Comparison of ENCODE assay signal across 11 cellular contexts in the genomic region with DNA sequence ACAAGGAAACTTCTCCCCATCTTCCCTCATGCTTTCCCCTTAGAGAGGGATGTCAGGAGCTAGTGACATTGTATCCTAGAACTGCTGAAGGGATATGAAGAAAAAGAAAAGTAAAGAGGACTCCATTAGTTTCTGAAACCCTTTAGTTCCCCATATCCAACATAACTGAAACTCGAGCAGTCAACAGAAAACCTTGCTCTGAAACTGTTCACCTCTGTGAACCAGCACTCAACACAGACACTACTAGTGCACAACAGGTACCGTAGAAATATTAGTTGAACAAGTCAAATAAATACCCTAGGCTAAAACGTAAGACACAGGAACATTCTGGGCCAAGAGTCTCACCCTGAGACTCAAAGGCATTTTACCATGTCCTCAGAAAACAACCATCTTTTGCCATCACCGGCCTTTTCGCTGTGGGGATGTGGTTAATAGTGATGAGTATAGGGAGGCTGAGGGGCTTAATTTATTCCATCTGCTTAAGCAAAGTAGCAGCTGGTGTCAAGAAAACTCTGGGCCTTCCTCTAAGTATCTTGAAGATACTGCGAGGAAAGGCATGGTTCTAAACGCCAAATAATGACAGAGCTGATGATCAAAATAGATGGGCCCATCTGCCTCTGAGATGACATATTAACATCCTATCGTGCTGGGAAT.
DNase-seq lines count a peak whose midpoint lies in the region; ATAC-seq, FAIRE-seq and TF ChIP-seq lines count a peak whose summit lies in the region.
"Had no signal": no experiment of that assay in that cellular context is flagged by ENCODE, and none has a peak within 500 bp of the region (broad histone marks: within the 10 kb centered on the region; RNA-seq: fewer than 3 reads in every experiment).

No MANE protein-coding gene starts in this region.

- SMC1A ChIA-PET in GM12878 (lab: Charles Lee; ENCODE audit: uncharacterized antibody, unreplicated experiment) = no interaction called here

- WGBS in GM12878 (ENCODE audit: insufficient coverage, insufficient replicate concordance, low lambda C conversion rate, missing lambda C conversion rate) = 7% methylated on average over 8 of the region's 8 CpGs
- WGBS in endodermal cell (ENCODE audit: insufficient coverage in 1 of 2, insufficient read length in 1 of 2), 2 experiments = 94 to 97% methylated on average over 6 to 8 of the region's 8 CpGs

- no peak for TF ChIP-seq POLR2A in GM12878 (IDR thresholded peaks at IDR 0.05; ENCODE audit: low read depth, low read length)

- H3K4me1 Mint-ChIP-seq in endodermal cell = no peaks in the 10 kb centered on the region

- H3K79me2 ChIP-seq in GM12878 (ENCODE audit: control insufficient read depth, insufficient read depth, low read length) = no peaks in the 10 kb centered on the region

- no peaks in the 10 kb centered on the region for H3K27me3 Mint-ChIP-seq in endodermal cell (ENCODE audit: insufficient read depth)
- H3K27me3 Mint-ChIP-seq: activated CD8-positive, alpha-beta T cell treated with anti-CD3 and anti-CD28 coated beads for 36 hours had no signal

- TF ChIP-seq EP300 in GM12878 (IDR thresholded peaks at IDR 0.05; ENCODE audit: borderline replicate concordance in 1 of 2, control insufficient read depth in 1 of 2, low read depth in 2 of 2, low read length in 2 of 2) = no peak

- H3K4me1 ChIP-seq in GM12878 (ENCODE audit: control insufficient read depth, insufficient read depth, low read length) (peaks cover 24% of the 10 kb centered on the region), endodermal cell (ENCODE audit: control insufficient read depth, insufficient read depth, low read length) (no peaks in the 10 kb centered on the region)

- peak overlapping the region; percentile 36 for H3K4me2 ChIP-seq in GM12878 (ENCODE audit: control insufficient read depth, insufficient read depth)

- no peak overlapping the region for H3K9ac ChIP-seq in GM12878 (ENCODE audit: control insufficient read depth, insufficient read depth, low read length)
- H3K9ac ChIP-seq in endodermal cell (ENCODE audit: extremely low read depth, low read length, poor library complexity, severe bottlenecking) = no peak overlapping the region

- H2AFZ ChIP-seq in GM12878 (ENCODE audit: control insufficient read depth, low read depth, low read length) = no peak overlapping the region

- H3K27me3 ChIP-seq in GM12878 (replicated peaks in 1 of 2; ENCODE audit: control insufficient read depth in 2 of 2, insufficient read depth in 2 of 2, low read length in 1 of 2) (no peaks in the 10 kb centered on the region; a peak in 1 of 4 replicates), endodermal cell (ENCODE audit: control insufficient read depth, insufficient read depth, low read length, poor library complexity, severe bottlenecking) (no peaks in the 10 kb centered on the region)

- TF ChIP-seq RAD21 in GM12878 (IDR thresholded peaks at IDR 0.05; ENCODE audit: insufficient read depth, low read depth, low read length) = no peak

- H4K20me1 ChIP-seq in GM12878 (ENCODE audit: control insufficient read depth, insufficient read depth) = no peaks in the 10 kb centered on the region

- FAIRE-seq in GM12878 (lab: Jason Lieb, UNC) = peak; percentile 68

- peak; percentile 92 for ATAC-seq in GM18907 (IDR thresholded peaks at IDR 0.05; ENCODE audit: unreplicated experiment)
- ATAC-seq in GM21576 (IDR thresholded peaks at IDR 0.05; ENCODE audit: unreplicated experiment) = peak; percentile 93
- ATAC-seq in HG03135 (IDR thresholded peaks at IDR 0.05; ENCODE audit: unreplicated experiment) = peak; percentile 90
- ATAC-seq in GM12878 = peak; percentile 64
- ATAC-seq: activated CD8-positive, alpha-beta T cell treated with anti-CD3 and anti-CD28 coated beads for 36 hours had no signal

- CTCF ChIA-PET in GM12878 (lab: Yijun Ruan, JAX) = interaction anchor here (0.9 kb wide), 1 partner anchor 28 kb away, joined by 4 read pairs; no protein-coding TSS in a partner anchor

- H3K9me3 ChIP-seq in GM12878 (replicated peaks; ENCODE audit: control insufficient read depth, insufficient read depth, low read length) = no peaks in the 10 kb centered on the region
- H3K9me3 ChIP-seq in endodermal cell (ENCODE audit: control insufficient read depth, low read length) = no peaks in the 10 kb centered on the region

- RAD21 ChIA-PET in GM12878 (lab: Charles Lee; ENCODE audit: unreplicated experiment) = no interaction called here

- H3K4me3 Mint-ChIP-seq in endodermal cell = no peak overlapping the region
- H3K4me3 Mint-ChIP-seq: activated CD8-positive, alpha-beta T cell treated with anti-CD3 and anti-CD28 coated beads for 36 hours had no signal

- H3K27ac ChIP-seq in GM12878 (ENCODE audit: control insufficient read depth, insufficient read depth) = no peak overlapping the region
- no peak overlapping the region for H3K27ac ChIP-seq in endodermal cell (ENCODE audit: low read depth, low read length)

- H3K36me3 ChIP-seq in GM12878 (ENCODE audit: control insufficient read depth in 2 of 2, insufficient read depth in 2 of 2, low read length in 1 of 2) (no peaks in the 10 kb centered on the region), endodermal cell (ENCODE audit: control insufficient read depth, insufficient read depth, low read length) (no peaks in the 10 kb centered on the region)

- H3K27ac Mint-ChIP-seq in endodermal cell = no peak overlapping the region

- POLR2A ChIA-PET in GM12878 (lab: Charles Lee) = no interaction called here

- no peaks in the 10 kb centered on the region for H3K36me3 Mint-ChIP-seq in endodermal cell (ENCODE audit: low read depth)

- intact Hi-C loops in GM12878 (cut with micrococcal nuclease; ENCODE audit: unreplicated experiment) = no loop called here

- no peaks in the 10 kb centered on the region for H3K9me3 Mint-ChIP-seq in endodermal cell
- H3K9me3 Mint-ChIP-seq: activated CD8-positive, alpha-beta T cell treated with anti-CD3 and anti-CD28 coated beads for 36 hours had no signal

- no TSS peak for BruUV-seq in GM12878 (replicated peaks; lab: Mats Ljungman, UMichigan)

- in situ Hi-C loops in GM12878 (cut with MboI) = no loop called here

- DNase-seq in GM12878 (ENCODE audit: low read depth, low spot score) = peak; percentile 9
- DNase-seq in stimulated activated naive CD4-positive, alpha-beta T cell (lab: John Stamatoyannopoulos, UW) = no peak
- DNase-seq in endodermal cell = no peak
- DNase-seq in AG08395 (ENCODE audit: low spot score) = no peak
- DNase-seq in iPS-NIHi11 (ENCODE audit: low spot score) = no peak
- DNase-seq: activated CD8-positive, alpha-beta T cell treated with anti-CD3 and anti-CD28 coated beads for 36 hours; amygdala; GOT3 had no signal

- H3K4me3 ChIP-seq in GM12878 (no peak overlapping the region), endodermal cell (ENCODE audit: low read length) (no peak overlapping the region)

- TF ChIP-seq CTCF in GM12878 (IDR thresholded peaks at IDR 0.05 in 2 of 3, conservative IDR thresholded peaks at IDR 0.05 in 1 of 3; ENCODE audit: control insufficient read depth in 2 of 3, extremely low read depth in 1 of 3, insufficient read depth in 1 of 3, low read depth in 3 of 3, low read length in 3 of 3) (no peak), endodermal cell (conservative IDR thresholded peaks at IDR 0.05) (no peak)

TF ChIP-seq in GM12878, 131 proteins besides CTCF, POLR2A, EP300 and RAD21 (continues in another document):
- TF ChIP-seq HDGF (IDR thresholded peaks at IDR 0.05) (no peak), EZH2 (IDR thresholded peaks at IDR 0.05; ENCODE audit: borderline replicate concordance, control insufficient read depth, low read depth, low read length) (no peak), ZNF384 (IDR thresholded peaks at IDR 0.05; ENCODE audit: borderline replicate concordance, low read depth, low read length) (no peak), IKZF1 (conservative IDR thresholded peaks at IDR 0.05) (no peak), MEF2A (IDR thresholded peaks at IDR 0.05; ENCODE audit: insufficient read depth, low read depth, low read length) (no peak), ZNF622 (IDR thresholded peaks at IDR 0.05) (no peak), PML (IDR thresholded peaks at IDR 0.05; ENCODE audit: low read length) (no peak), PKNOX1 (IDR thresholded peaks at IDR 0.05) (no peak), RELA (IDR thresholded peaks at IDR 0.05; ENCODE audit: borderline replicate concordance, partially characterized antibody) (no peak), SMC3 (IDR thresholded peaks at IDR 0.05; ENCODE audit: borderline replicate concordance, low read length) (no peak), CHD4 (IDR thresholded peaks at IDR 0.05) (no peak), ASH2L (IDR thresholded peaks at IDR 0.05; ENCODE audit: borderline replicate concordance, low read depth) (no peak)
